In the genomic region with DNA sequence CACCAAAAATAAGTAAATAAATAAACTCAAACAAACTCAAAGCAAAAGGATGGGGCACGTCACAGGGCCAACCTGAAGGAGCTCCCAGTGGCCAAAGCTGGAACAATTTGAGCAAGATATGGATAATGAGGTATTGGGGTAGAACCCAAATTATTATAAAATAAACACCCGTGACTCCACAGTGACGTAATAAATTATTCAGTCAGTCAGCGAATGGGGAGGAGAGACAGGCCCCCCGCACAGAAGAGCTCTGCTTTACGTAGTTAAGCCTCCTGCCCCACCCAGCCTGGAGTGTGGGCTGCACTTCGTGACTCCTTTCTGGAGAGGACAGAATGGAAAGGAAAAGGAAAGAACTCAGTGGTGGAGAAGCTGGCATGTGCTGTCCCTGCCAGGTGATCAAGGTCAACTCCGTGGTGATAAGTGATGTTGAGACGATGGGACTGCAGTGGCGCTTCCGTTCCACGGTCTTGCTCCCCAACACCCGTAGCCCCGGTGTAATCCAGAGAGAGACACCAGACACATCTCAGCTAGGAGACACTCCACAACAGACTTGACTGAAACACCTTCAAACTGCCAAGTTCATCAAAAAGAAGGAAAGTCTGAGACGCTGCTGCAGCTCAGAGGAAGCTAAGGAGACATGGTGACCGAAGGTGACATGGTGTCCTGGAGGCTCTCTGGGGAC, we compare ENCODE assay signal across 26 cellular contexts.
DNase-seq lines count a peak whose midpoint lies in the region; ATAC-seq, FAIRE-seq and TF ChIP-seq lines count a peak whose summit lies in the region.
"Had no signal": no experiment of that assay in that cellular context is flagged by ENCODE, and none has a peak within 500 bp of the region (broad histone marks: within the 10 kb centered on the region; RNA-seq: fewer than 3 reads in every experiment).

No MANE protein-coding gene starts in this region.

- no TSS peak for BruUV-seq in HepG2 (replicated peaks; lab: Mats Ljungman, UMichigan)
- BruUV-seq in OCI-LY7 (replicated peaks; lab: Mats Ljungman, UMichigan), result no TSS peak

- 25% methylated on average over 14 of the region's 16 CpGs for WGBS in HepG2 (ENCODE audit: low lambda C conversion rate)

- POLR2A ChIA-PET in HepG2 (lab: Yijun Ruan, JAX), result no interaction called here
- POLR2A ChIA-PET in OCI-LY7 (lab: Charles Lee), result no interaction called here

- no peak for FAIRE-seq in HepG2 (lab: Jason Lieb, UNC)
- FAIRE-seq: G401.6 had no signal

- H3K9me3 ChIP-seq in HepG2 (ENCODE audit: low read length) (no peaks in the 10 kb centered on the region), OCI-LY7 (ENCODE audit: low read length) (no peaks in the 10 kb centered on the region)
- H3K9me3 ChIP-seq: thyroid gland had no signal

- ATAC-seq in HepG2 (no peak), HG02884 (IDR thresholded peaks at IDR 0.05; ENCODE audit: unreplicated experiment) (no peak)
- ATAC-seq: activated T-helper 17 cell treated with anti-CD3 and anti-CD28 coated beads, Interleukin-2, amount 50 U/mL, for 72 hours; Panc1 had no signal

- H3K27me3 Mint-ChIP-seq in chondrocyte (ENCODE audit: low read depth), result no peaks in the 10 kb centered on the region
- peaks cover 14% of the 10 kb centered on the region for H3K27me3 Mint-ChIP-seq in type B pancreatic cell
- H3K27me3 Mint-ChIP-seq: activated CD4-positive, alpha-beta memory T cell treated with anti-CD3 and anti-CD28 coated beads, Interleukin-2, amount 10 ng/mL, durations not matched to agents 7 days and 5 days had no signal

- H3K36me3 Mint-ChIP-seq in chondrocyte (ENCODE audit: low read depth) (no peaks in the 10 kb centered on the region), type B pancreatic cell (no peaks in the 10 kb centered on the region)
- H3K36me3 Mint-ChIP-seq: activated naive CD8-positive, alpha-beta T cell treated with anti-CD3 and anti-CD28 coated beads, Interleukin-2, amount 10 ng/mL, durations not matched to agents 7 days and 5 days had no signal

- no peak for TF ChIP-seq EP300 in HepG2 (IDR thresholded peaks at IDR 0.05; ENCODE audit: low read depth in 2 of 2, low read length in 2 of 2)
- TF ChIP-seq EP300 in HepG2 (CRISPR knock-in tag; IDR thresholded peaks at IDR 0.05; ENCODE audit: borderline replicate concordance), result no peak

- H3K79me2 ChIP-seq in HepG2 (ENCODE audit: insufficient read depth, low read length), result no peaks in the 10 kb centered on the region
- H3K79me2 ChIP-seq in OCI-LY7 (ENCODE audit: insufficient read depth, low read depth, low read length), result no peaks in the 10 kb centered on the region
- H3K79me2 ChIP-seq: parathyroid adenoma had no signal

- no peak overlapping the region for H2AFZ ChIP-seq in HepG2 (ENCODE audit: low read length)
- H2AFZ ChIP-seq in OCI-LY7 (ENCODE audit: low read length), result no peak overlapping the region
- H2AFZ ChIP-seq: parathyroid adenoma had no signal

- no peaks in the 10 kb centered on the region for H4K20me1 ChIP-seq in HepG2 (ENCODE audit: insufficient read depth, low read length)
- H4K20me1 ChIP-seq in OCI-LY7 (ENCODE audit: insufficient read depth, low read length), result no peaks in the 10 kb centered on the region

- TF ChIP-seq CTCF in chondrocyte (IDR thresholded peaks at IDR 0.05), result peak; percentile 17
- no peak for TF ChIP-seq CTCF in HepG2 (CRISPR knock-in tag; IDR thresholded peaks at IDR 0.05)
- TF ChIP-seq CTCF in type B pancreatic cell (conservative IDR thresholded peaks at IDR 0.05), result peak; percentile 26
- TF ChIP-seq CTCF in OCI-LY7 (conservative IDR thresholded peaks at IDR 0.05; ENCODE audit: low read length), result no peak

- peaks cover 31% of the 10 kb centered on the region for H3K4me1 Mint-ChIP-seq in chondrocyte (ENCODE audit: low read depth)
- peaks cover 4% of the 10 kb centered on the region for H3K4me1 Mint-ChIP-seq in type B pancreatic cell (ENCODE audit: unreplicated experiment)
- H3K4me1 Mint-ChIP-seq: activated T-helper 17 cell treated with anti-CD3 and anti-CD28 coated beads, Interleukin-2, amount 50 U/mL, for 72 hours had no signal

- H3K36me3 ChIP-seq in HepG2 (replicated peaks in 1 of 2; ENCODE audit: control insufficient read depth in 1 of 2, insufficient read depth in 2 of 2, low read length in 2 of 2) (no peaks in the 10 kb centered on the region), OCI-LY7 (ENCODE audit: insufficient read depth, low read length) (no peaks in the 10 kb centered on the region)
- H3K36me3 ChIP-seq: stomach, thyroid gland had no signal

- no peak overlapping the region for H3K4me2 ChIP-seq in HepG2 (ENCODE audit: low read depth, low read length)
- H3K4me2 ChIP-seq in OCI-LY7 (ENCODE audit: low read length), result no peak overlapping the region

- H3K9me3 Mint-ChIP-seq in chondrocyte (ENCODE audit: low read depth), result no peaks in the 10 kb centered on the region
- H3K9me3 Mint-ChIP-seq in type B pancreatic cell, result no peaks in the 10 kb centered on the region
- H3K9me3 Mint-ChIP-seq: activated CD4-positive, alpha-beta memory T cell treated with anti-CD3 and anti-CD28 coated beads, Interleukin-2, amount 10 ng/mL, durations not matched to agents 7 days and 5 days; activated T-helper 17 cell treated with anti-CD3 and anti-CD28 coated beads, Interleukin-2, amount 50 U/mL, for 72 hours; neural crest cell had no signal

- H3K27ac Mint-ChIP-seq in chondrocyte (ENCODE audit: unreplicated experiment) (no peak overlapping the region), type B pancreatic cell (no peak overlapping the region)
- H3K27ac Mint-ChIP-seq: activated CD4-positive, alpha-beta memory T cell treated with anti-CD3 and anti-CD28 coated beads, Interleukin-2, amount 10 ng/mL, durations not matched to agents 7 days and 5 days; activated naive CD8-positive, alpha-beta T cell treated with anti-CD3 and anti-CD28 coated beads, Interleukin-2, amount 10 ng/mL, durations not matched to agents 7 days and 5 days; activated T-helper 17 cell treated with anti-CD3 and anti-CD28 coated beads, Interleukin-2, amount 50 U/mL, for 72 hours had no signal

- intact Hi-C loops in HepG2 (cut with micrococcal nuclease; ENCODE audit: unreplicated experiment), result no loop called here
- intact Hi-C loops in OCI-LY7 (cut with micrococcal nuclease; ENCODE audit: unreplicated experiment), result no loop called here

- in situ Hi-C loops in HepG2 (cut with HindIII; ENCODE audit: extremely low pct_ligation_motif_present, low pct_unique_long_range_greater_than_20kb), result no loop called here

- H3K4me3 Mint-ChIP-seq in chondrocyte (ENCODE audit: unreplicated experiment), result no peak overlapping the region
- no peak overlapping the region for H3K4me3 Mint-ChIP-seq in type B pancreatic cell
- H3K4me3 Mint-ChIP-seq: activated CD4-positive, alpha-beta memory T cell treated with anti-CD3 and anti-CD28 coated beads, Interleukin-2, amount 10 ng/mL, durations not matched to agents 7 days and 5 days; activated naive CD8-positive, alpha-beta T cell treated with anti-CD3 and anti-CD28 coated beads, Interleukin-2, amount 10 ng/mL, durations not matched to agents 7 days and 5 days; activated T-helper 17 cell treated with anti-CD3 and anti-CD28 coated beads, Interleukin-2, amount 50 U/mL, for 72 hours; neural crest cell had no signal

- CTCF ChIA-PET in HepG2 (lab: Yijun Ruan, JAX; ENCODE audit: low intra/inter-chr PET ratio, low total read pairs) (no interaction called here), OCI-LY7 (lab: Charles Lee; ENCODE audit: unreplicated experiment) (no interaction called here)

- no peaks in the 10 kb centered on the region for H3K9me2 ChIP-seq in OCI-LY7 (ENCODE audit: insufficient read depth, low read length)

- TF ChIP-seq RAD21 in HepG2 (CRISPR knock-in tag; IDR thresholded peaks at IDR 0.05), result no peak

- H3K4me1 ChIP-seq in HepG2 (ENCODE audit: insufficient read depth, low read length) (no peaks in the 10 kb centered on the region), OCI-LY7 (ENCODE audit: insufficient read depth, low read length, poor library complexity, severe bottlenecking) (no peaks in the 10 kb centered on the region)
- H3K4me1 ChIP-seq: parathyroid adenoma, stomach, thyroid gland had no signal

- no peak overlapping the region for H3K27ac ChIP-seq in HepG2 (ENCODE audit: extremely low read length, insufficient read depth, low read length)
- H3K27ac ChIP-seq in OCI-LY7 (ENCODE audit: low read depth, low read length, poor library complexity, severe bottlenecking), result no peak overlapping the region
- H3K27ac ChIP-seq: parathyroid adenoma, stomach, thyroid gland had no signal

- DNase-seq in activated effector memory CD4-positive, alpha-beta T cell treated with anti-CD3 and anti-CD28 coated beads, Interleukin-2, amount 50 U/mL, for 16 hours, result peak; percentile 14
- no peak for DNase-seq in activated effector memory CD4-positive, alpha-beta T cell treated with Interleukin-2 at 50 U/mL for 16 hours
- DNase-seq in chondrocyte (ENCODE audit: low spot score) (peak; percentile 32), HepG2 (ENCODE audit: low spot score) (no peak), type B pancreatic cell (ENCODE audit: extremely low spot score, unreplicated experiment) (peak; percentile 43), HT-29 (ENCODE audit: low spot score) (no peak), OCI-LY7 (ENCODE audit: low spot score) (no peak)
- DNase-seq: 8988T; activated CD4-positive, alpha-beta memory T cell treated with anti-CD3 and anti-CD28 coated beads, Interleukin-2, amount 10 ng/mL, durations not matched to agents 7 days and 5 days; activated naive CD8-positive, alpha-beta T cell treated with anti-CD3 and anti-CD28 coated beads, Interleukin-2, amount 10 ng/mL, durations not matched to agents 7 days and 5 days; foreskin melanocyte; H7; Kasumi-1; NCI-H2107; NCI-H345; SIG-M5; stimulated activated CD4-positive, alpha-beta T cell treated with anti-CD3 and anti-CD28 coated beads, Interleukin-12 subunit alpha, Interleukin-12 subunit beta, amount 100 ng/mL, for 4 hours; stimulated activated CD4-positive, alpha-beta T cell treated with anti-CD3 and anti-CD28 coated beads, Interleukin-2, amount 100 ng/mL, for 48 hours; stomach; thyroid gland had no signal

- H3K9ac ChIP-seq in HepG2 (ENCODE audit: insufficient read depth, low read depth, low read length), result no peak overlapping the region
- H3K9ac ChIP-seq: parathyroid adenoma had no signal

- peaks cover 3 to 67% of the 10 kb centered on the region in 2 experiments; a peak in 4 of 5 replicates for H3K27me3 ChIP-seq in HepG2 (ENCODE audit: control insufficient read depth in 1 of 2, insufficient read depth in 2 of 2, low read length in 2 of 2)
- H3K27me3 ChIP-seq: thyroid gland had no signal

- H3K4me3 ChIP-seq in HepG2 (replicated peaks in 1 of 3; ENCODE audit: insufficient read depth in 1 of 3, low read depth in 2 of 3, low read length in 3 of 3) (no peak overlapping the region), OCI-LY7 (ENCODE audit: low read depth, low read length, poor library complexity, severe bottlenecking) (no peak overlapping the region)
- H3K4me3 ChIP-seq: stomach, thyroid gland had no signal

- no peak for TF ChIP-seq POLR2A in HepG2 (IDR thresholded peaks at IDR 0.05; ENCODE audit: insufficient read depth in 1 of 2, low read depth in 2 of 2, low read length in 2 of 2)

TF ChIP-seq in HepG2, 621 proteins besides CTCF, POLR2A, EP300 and RAD21 (continues in another document):
- TF ChIP-seq CREB1 (IDR thresholded peaks at IDR 0.05) (peak; percentile 76), CREB1 (CRISPR knock-in tag; IDR thresholded peaks at IDR 0.05) (no peak)

Comparison
In these comparisons a context has a peak if more than half of its experiments do, and no peak if none do; other contexts are left out.
1. DNase-seq: peak in activated effector memory CD4-positive, alpha-beta T cell treated with anti-CD3 and anti-CD28 coated beads, Interleukin-2, amount 50 U/mL, for 16 hours (single experiment), chondrocyte (single experiment) and type B pancreatic cell (single experiment); none in activated effector memory CD4-positive, alpha-beta T cell treated with Interleukin-2 at 50 U/mL for 16 hours (single experiment), HepG2 (single experiment), HT-29 (single experiment) and OCI-LY7 (single experiment).
2. CTCF ChIP-seq: peak in chondrocyte (single experiment) and type B pancreatic cell (single experiment); none in HepG2 (single experiment) and OCI-LY7 (single experiment).